Comparison of ENCODE assay signal across 9 cellular contexts in the genomic region with DNA sequence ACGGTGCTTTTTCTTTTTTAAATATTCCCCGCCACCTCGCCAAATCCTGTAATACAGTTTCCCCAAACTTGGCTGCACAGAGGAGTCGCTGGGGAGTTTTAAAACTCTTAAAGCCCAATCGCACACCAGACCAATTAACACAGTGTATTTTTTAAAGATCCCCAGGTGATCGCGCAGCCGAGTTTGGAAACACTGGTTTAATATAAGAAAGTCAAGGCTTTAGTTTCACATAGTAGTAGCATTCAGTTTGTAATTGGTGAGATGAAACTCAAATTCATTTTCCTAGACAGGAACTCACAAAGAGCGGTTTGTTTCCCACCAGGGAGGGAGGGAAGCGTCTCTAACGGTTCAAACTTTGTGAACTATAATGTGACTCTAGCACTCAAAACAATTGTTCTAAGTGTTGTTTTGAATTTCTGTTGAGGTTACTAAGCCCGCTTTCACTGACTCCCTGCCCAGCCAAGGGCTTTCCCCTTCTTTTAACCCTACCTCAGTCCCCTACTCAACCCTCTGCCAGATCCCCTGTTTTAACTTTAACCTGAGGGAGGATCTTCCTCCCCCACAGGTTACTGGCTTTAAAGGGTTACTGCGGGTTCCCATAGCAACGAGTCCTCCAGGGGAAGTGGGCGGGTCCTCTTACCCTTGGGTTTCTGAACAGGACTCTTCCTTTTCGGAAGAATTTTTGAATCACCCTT. TPM values are rescaled to one million over a fixed set of nuclear protein-coding genes. Genes with fewer than 3 reads are reported as not detected.
DNase-seq lines count a peak whose midpoint lies in the region; ATAC-seq and TF ChIP-seq lines count a peak whose summit lies in the region.
"Had no signal": no experiment of that assay in that cellular context is flagged by ENCODE, and none has a peak within 500 bp of the region (broad histone marks: within the 10 kb centered on the region; RNA-seq: fewer than 3 reads in every experiment).

No MANE protein-coding gene starts in this region.

- H3K9me3 ChIP-seq in esophagus squamous epithelium (no peaks in the 10 kb centered on the region), mucosa of stomach (ENCODE audit: control insufficient read depth, low read length) (no peaks in the 10 kb centered on the region), suprapubic skin (no peaks in the 10 kb centered on the region)

- H3K4me1 ChIP-seq in esophagus squamous epithelium (peaks cover 3 to 30% (median 5%) of the 10 kb centered on the region in 3 donors), mucosa of stomach (ENCODE audit: control insufficient read depth, insufficient read depth, low read length) (peaks cover 18% of the 10 kb centered on the region), suprapubic skin (peaks cover 48% of the 10 kb centered on the region)

- peaks cover 10% of the 10 kb centered on the region for H3K4me1 Mint-ChIP-seq in activated CD4-positive, alpha-beta memory T cell treated with anti-CD3 and anti-CD28 coated beads for 36 hours (ENCODE audit: low read depth)

- H3K27me3 ChIP-seq in esophagus squamous epithelium (no peaks in the 10 kb centered on the region), mucosa of stomach (ENCODE audit: control insufficient read depth, insufficient read depth, low read length) (no peaks in the 10 kb centered on the region), suprapubic skin (no peaks in the 10 kb centered on the region)

- H3K36me3 ChIP-seq in esophagus squamous epithelium (no peaks in the 10 kb centered on the region), mucosa of stomach (ENCODE audit: control insufficient read depth, insufficient read depth, low read length) (no peaks in the 10 kb centered on the region), suprapubic skin (no peaks in the 10 kb centered on the region)

- peak overlapping the region; percentile 38 for H3K4me3 Mint-ChIP-seq in activated CD4-positive, alpha-beta memory T cell treated with anti-CD3 and anti-CD28 coated beads for 36 hours

- POLR2A ChIA-PET in activated CD4-positive, alpha-beta memory T cell treated with anti-CD3 and anti-CD28 coated beads for 36 hours (lab: Charles Lee) = no interaction called here

- H3K27ac ChIP-seq in esophagus squamous epithelium = peak overlapping the region; percentile 77 to 94 (median 91)
- peak overlapping the region; percentile 97 for H3K27ac ChIP-seq in suprapubic skin

- H3K4me3 ChIP-seq in esophagus squamous epithelium (peak overlapping the region; percentile 75 to 93 (median 90)), mucosa of stomach (ENCODE audit: low read length) (peak overlapping the region; percentile 57), suprapubic skin (peak overlapping the region; percentile 99)

- no peak for TF ChIP-seq POLR2A in esophagus squamous epithelium (IDR thresholded peaks at IDR 0.05)
- no peak for TF ChIP-seq POLR2A in suprapubic skin (IDR thresholded peaks at IDR 0.05)

- ATAC-seq in HG03103 (IDR thresholded peaks at IDR 0.05; ENCODE audit: low read depth, unreplicated experiment) = peak; percentile 41

- H3K36me3 Mint-ChIP-seq in activated CD4-positive, alpha-beta memory T cell treated with anti-CD3 and anti-CD28 coated beads for 36 hours = peaks cover 5% of the 10 kb centered on the region
- H3K36me3 Mint-ChIP-seq: CD4-positive, CD25-positive, alpha-beta regulatory T cell had no signal

- intact Hi-C loops in activated CD4-positive, alpha-beta memory T cell treated with anti-CD3 and anti-CD28 coated beads for 36 hours (cut with micrococcal nuclease) = no loop called here
- intact Hi-C loops in esophagus squamous epithelium (cut with DNase I) = no loop called here

- H3K27me3 Mint-ChIP-seq in activated CD4-positive, alpha-beta memory T cell treated with anti-CD3 and anti-CD28 coated beads for 36 hours = peaks cover 24% of the 10 kb centered on the region

- no peak overlapping the region for H3K27ac Mint-ChIP-seq in activated CD4-positive, alpha-beta memory T cell treated with anti-CD3 and anti-CD28 coated beads for 36 hours

- TF ChIP-seq CTCF in esophagus squamous epithelium (IDR thresholded peaks at IDR 0.05) (no peak), suprapubic skin (IDR thresholded peaks at IDR 0.05) (no peak)

- DNase-seq in NCI-H2081 (lab: John Stamatoyannopoulos, UW) = peak; percentile 70 to 71
- DNase-seq in NCI-H2081 treated with DMSO at 0.1 percent for 48 hours (lab: John Stamatoyannopoulos, UW) = no peak
- DNase-seq in NCI-H446 (lab: John Stamatoyannopoulos, UW) = peak; percentile 31 to 66
- DNase-seq in activated CD4-positive, alpha-beta memory T cell treated with anti-CD3 and anti-CD28 coated beads for 36 hours = peak; percentile 45
- DNase-seq in esophagus squamous epithelium (lab: John Stamatoyannopoulos, UW) = no peak
- DNase-seq in suprapubic skin (ENCODE audit: low spot score in 2 of 2) = no peak

- peak overlapping the region; percentile 86 for H3K9ac ChIP-seq in mucosa of stomach (ENCODE audit: low read length)

- CTCF ChIA-PET in activated CD4-positive, alpha-beta memory T cell treated with anti-CD3 and anti-CD28 coated beads for 36 hours (lab: Charles Lee) = no interaction called here

- WGBS in esophagus squamous epithelium, 2 donors = 1 to 6% methylated on average over 16 of the region's 16 CpGs
- under 1% methylated on average over 16 of the region's 16 CpGs for whole genome bisulfite sequencing in suprapubic skin

- TF ChIP-seq EP300 in suprapubic skin (IDR thresholded peaks at IDR 0.05) = no peak

- peaks cover 3% of the 10 kb centered on the region for H3K9me3 Mint-ChIP-seq in activated CD4-positive, alpha-beta memory T cell treated with anti-CD3 and anti-CD28 coated beads for 36 hours

RNA-seq across cellular contexts. Expression of a gene that starts 25.7 kb away (rescaled TPM):
- total RNA-seq in activated CD4-positive, alpha-beta memory T cell treated with anti-CD3 and anti-CD28 coated beads for 36 hours = 1 to 10 TPM; 1.9 to 2.0 TPM
- total RNA-seq in esophagus squamous epithelium (10 to 100 TPM; 12.4 to 24.0 (median 15.9) TPM), suprapubic skin (10 to 100 TPM; 39.0 to 62.1 (median 44.6) TPM)

Comparison
In these comparisons a context has a peak if more than half of its experiments do, and no peak if none do; other contexts are left out.
1. DNase-seq: peak in NCI-H2081 (2 of 2), NCI-H446 (2 of 2) and activated CD4-positive, alpha-beta memory T cell treated with anti-CD3 and anti-CD28 coated beads for 36 hours (single experiment); none in NCI-H2081 treated with DMSO at 0.1 percent for 48 hours (single experiment), esophagus squamous epithelium (single experiment) and suprapubic skin (0 of 2).
2. RNA of a gene that starts 25.7 kb away (total RNA-seq): 39.0 to 62.1 TPM in suprapubic skin and 12.4 to 24.0 TPM in esophagus squamous epithelium; 1.9 to 2.0 TPM in activated CD4-positive, alpha-beta memory T cell treated with anti-CD3 and anti-CD28 coated beads for 36 hours; every median in the first group is over 4 times any median in the second.
3. Peak in every context shown above with its lines, with median percentiles within 50 percentile points of each other: H3K4me3 ChIP-seq.